19 cellular contexts compared by ENCODE assay signal in genomic region chr5:168827636-168828035, GRCh38.
DNase-seq lines count a peak whose midpoint lies in the region; ATAC-seq and TF ChIP-seq lines count a peak whose summit lies in the region.
"Had no signal": no experiment of that assay in that cellular context is flagged by ENCODE, and none has a peak within 500 bp of the region (broad histone marks: within the 10 kb centered on the region; RNA-seq: fewer than 3 reads in every experiment).

No MANE protein-coding gene starts in this region.

- DNase-seq in activated CD4-positive, alpha-beta T cell treated with anti-CD3 and anti-CD28 coated beads for 36 hours = no peak
- DNase-seq in activated CD4-positive, alpha-beta T cell treated with anti-CD3 and anti-CD28 coated beads, Interleukin-2, amount 50 U/mL, for 48 hours = no peak
- DNase-seq in iPS DF 6.9 (ENCODE audit: low read depth, low spot score) (peak; percentile 22), NCI-H1048 (lab: John Stamatoyannopoulos, UW) (no peak), CD1c-positive myeloid dendritic cell (ENCODE audit: extremely low spot score) (no peak)
- DNase-seq in effector memory CD8-positive, alpha-beta T cell = no peak
- no peak for DNase-seq in CD4-positive, alpha-beta memory T cell
- DNase-seq: 8988T; CD8-positive, alpha-beta memory T cell; COR-L47; DMS 273 treated with DMSO at 0.1 percent for 48 hours; DMS53; DND-41; EL; HCEC 1CT had no signal

- H3K27ac ChIP-seq in iPS DF 6.9 (ENCODE audit: low read length) = no peak overlapping the region
- no peak overlapping the region for H3K27ac ChIP-seq in CD4-positive, alpha-beta memory T cell (ENCODE audit: low read depth, low read length)
- H3K27ac ChIP-seq: BLaER1 had no signal

- H3K36me3 ChIP-seq in iPS DF 6.9 (ENCODE audit: control insufficient read depth, insufficient read depth, low read length) = no peaks in the 10 kb centered on the region
- H3K36me3 ChIP-seq in CD4-positive, alpha-beta memory T cell (ENCODE audit: insufficient read depth, low read length) = no peaks in the 10 kb centered on the region
- H3K36me3 ChIP-seq: BLaER1 had no signal

- H3K4me3 Mint-ChIP-seq in activated CD4-positive, alpha-beta T cell treated with anti-CD3 and anti-CD28 coated beads for 36 hours = no peak overlapping the region
- H3K4me3 Mint-ChIP-seq in brain = no peak overlapping the region
- no peak overlapping the region for H3K4me3 Mint-ChIP-seq in effector memory CD8-positive, alpha-beta T cell
- H3K4me3 Mint-ChIP-seq in CD4-positive, alpha-beta memory T cell = no peak overlapping the region
- H3K4me3 Mint-ChIP-seq: CD14-positive monocyte; CD8-positive, alpha-beta memory T cell had no signal

- H3K9me3 Mint-ChIP-seq in activated CD4-positive, alpha-beta T cell treated with anti-CD3 and anti-CD28 coated beads for 36 hours (ENCODE audit: low read depth) = no peaks in the 10 kb centered on the region
- peaks cover 0 to 18% (median 0%) of the 10 kb centered on the region in 5 experiments for H3K9me3 Mint-ChIP-seq in brain
- H3K9me3 Mint-ChIP-seq in effector memory CD8-positive, alpha-beta T cell = no peaks in the 10 kb centered on the region
- H3K9me3 Mint-ChIP-seq in CD4-positive, alpha-beta memory T cell = peaks cover 0 to 1% (median 0%) of the 10 kb centered on the region in 8 donors
- H3K9me3 Mint-ChIP-seq: CD8-positive, alpha-beta memory T cell had no signal

- no CpG with 5 or more reads among the region's 3 CpGs for WGBS in iPS DF 6.9 (ENCODE audit: insufficient coverage, insufficient read length)

- ATAC-seq in activated CD4-positive, alpha-beta T cell treated with anti-CD3 and anti-CD28 coated beads for 36 hours = no peak
- no peak for ATAC-seq in effector memory CD8-positive, alpha-beta T cell (replicated peaks)
- ATAC-seq: GM12878 had no signal

- no peaks in the 10 kb centered on the region for H3K4me1 ChIP-seq in iPS DF 6.9 (ENCODE audit: control insufficient read depth, insufficient read depth, low read length)
- H3K4me1 ChIP-seq in CD4-positive, alpha-beta memory T cell (ENCODE audit: insufficient read depth, low read length) = no peaks in the 10 kb centered on the region
- H3K4me1 ChIP-seq: BLaER1 had no signal

- H3K27ac Mint-ChIP-seq in activated CD4-positive, alpha-beta T cell treated with anti-CD3 and anti-CD28 coated beads for 36 hours = peak overlapping the region; percentile 23
- peak overlapping the region in 3 of 5 experiments; percentile 22 to 54 (median 31) for H3K27ac Mint-ChIP-seq in brain
- H3K27ac Mint-ChIP-seq in effector memory CD8-positive, alpha-beta T cell = no peak overlapping the region
- no peak overlapping the region for H3K27ac Mint-ChIP-seq in CD4-positive, alpha-beta memory T cell
- H3K27ac Mint-ChIP-seq: CD14-positive monocyte; CD8-positive, alpha-beta memory T cell had no signal

- CTCF ChIA-PET in activated CD4-positive, alpha-beta T cell treated with anti-CD3 and anti-CD28 coated beads for 36 hours (lab: Charles Lee) = interaction anchor here (0.7 to 1.1 kb wide), 2 partner anchors 8 to 25 kb away, joined by 3 to 4 read pairs; no protein-coding TSS in a partner anchor
- CTCF ChIA-PET in CD4-positive, alpha-beta memory T cell (lab: Charles Lee; ENCODE audit: partially characterized antibody) = interaction anchor here (1.5 kb wide), 1 partner anchor 8 kb away, joined by 4 read pairs; no protein-coding TSS in a partner anchor

- peaks cover 36% of the 10 kb centered on the region for H3K4me1 Mint-ChIP-seq in activated CD4-positive, alpha-beta T cell treated with anti-CD3 and anti-CD28 coated beads for 36 hours
- peaks cover 58% of the 10 kb centered on the region for H3K4me1 Mint-ChIP-seq in brain
- H3K4me1 Mint-ChIP-seq in effector memory CD8-positive, alpha-beta T cell (ENCODE audit: low read depth in 2 of 2) = no peaks in the 10 kb centered on the region
- no peaks in the 10 kb centered on the region for H3K4me1 Mint-ChIP-seq in CD4-positive, alpha-beta memory T cell
- H3K4me1 Mint-ChIP-seq: CD14-positive monocyte; CD8-positive, alpha-beta memory T cell had no signal

- intact Hi-C loops in activated CD4-positive, alpha-beta T cell treated with anti-CD3 and anti-CD28 coated beads for 36 hours (cut with DNase I, micrococcal nuclease) = no loop called here
- intact Hi-C loops in CD4-positive, alpha-beta memory T cell (cut with micrococcal nuclease) = no loop called here

- H3K9me3 ChIP-seq in iPS DF 6.9 (ENCODE audit: control insufficient read depth, insufficient read depth, low read length) = no peaks in the 10 kb centered on the region
- H3K9me3 ChIP-seq in CD4-positive, alpha-beta memory T cell (ENCODE audit: control insufficient read depth in 1 of 2, low read length in 2 of 2) = no peaks in the 10 kb centered on the region
- H3K9me3 ChIP-seq: BLaER1 had no signal

- no peak for TF ChIP-seq CTCF in brain (conservative IDR thresholded peaks at IDR 0.05)

- H3K27me3 ChIP-seq in iPS DF 6.9 (ENCODE audit: control insufficient read depth, insufficient read depth, low read length) = peaks cover 11% of the 10 kb centered on the region; the same call in 1 of the 2 replicates
- H3K27me3 ChIP-seq in CD4-positive, alpha-beta memory T cell (ENCODE audit: insufficient read depth, low read length) = no peaks in the 10 kb centered on the region
- H3K27me3 ChIP-seq: BLaER1 had no signal

- H3K4me3 ChIP-seq in iPS DF 6.9 (ENCODE audit: low read length) = no peak overlapping the region
- no peak overlapping the region for H3K4me3 ChIP-seq in CD4-positive, alpha-beta memory T cell (ENCODE audit: low read length in 2 of 2)
- H3K4me3 ChIP-seq: BLaER1, GM12878 had no signal

- POLR2A ChIA-PET in activated CD4-positive, alpha-beta T cell treated with anti-CD3 and anti-CD28 coated beads for 36 hours (lab: Charles Lee) = no interaction called here
- POLR2A ChIA-PET in CD4-positive, alpha-beta memory T cell (lab: Charles Lee; ENCODE audit: partially characterized antibody) = no interaction called here

- peaks cover 8% of the 10 kb centered on the region for H3K27me3 Mint-ChIP-seq in activated CD4-positive, alpha-beta T cell treated with anti-CD3 and anti-CD28 coated beads for 36 hours
- peaks cover 58% of the 10 kb centered on the region for H3K27me3 Mint-ChIP-seq in brain
- peaks cover 26 to 32% of the 10 kb centered on the region in 2 donors for H3K27me3 Mint-ChIP-seq in effector memory CD8-positive, alpha-beta T cell
- H3K27me3 Mint-ChIP-seq in CD4-positive, alpha-beta memory T cell = peaks cover 2 to 3% of the 10 kb centered on the region in 2 donors
- H3K27me3 Mint-ChIP-seq: CD8-positive, alpha-beta memory T cell had no signal

- peaks cover 2% of the 10 kb centered on the region for H3K36me3 Mint-ChIP-seq in activated CD4-positive, alpha-beta T cell treated with anti-CD3 and anti-CD28 coated beads for 36 hours (ENCODE audit: low read depth)
- H3K36me3 Mint-ChIP-seq in brain = peaks cover 5% of the 10 kb centered on the region
- no peaks in the 10 kb centered on the region for H3K36me3 Mint-ChIP-seq in effector memory CD8-positive, alpha-beta T cell (ENCODE audit: insufficient read depth)
- no peaks in the 10 kb centered on the region for H3K36me3 Mint-ChIP-seq in CD4-positive, alpha-beta memory T cell
- H3K36me3 Mint-ChIP-seq: CD14-positive monocyte; CD8-positive, alpha-beta memory T cell had no signal

Comparison
In these comparisons a context has a peak if more than half of its experiments do, and no peak if none do; other contexts are left out.
1. H3K27ac Mint-ChIP-seq: peak in activated CD4-positive, alpha-beta T cell treated with anti-CD3 and anti-CD28 coated beads for 36 hours (single experiment) and brain (3 of 5); none in effector memory CD8-positive, alpha-beta T cell (0 of 2) and CD4-positive, alpha-beta memory T cell (0 of 7).